ENCODE assay signal across 1 cellular context in the genomic region with DNA sequence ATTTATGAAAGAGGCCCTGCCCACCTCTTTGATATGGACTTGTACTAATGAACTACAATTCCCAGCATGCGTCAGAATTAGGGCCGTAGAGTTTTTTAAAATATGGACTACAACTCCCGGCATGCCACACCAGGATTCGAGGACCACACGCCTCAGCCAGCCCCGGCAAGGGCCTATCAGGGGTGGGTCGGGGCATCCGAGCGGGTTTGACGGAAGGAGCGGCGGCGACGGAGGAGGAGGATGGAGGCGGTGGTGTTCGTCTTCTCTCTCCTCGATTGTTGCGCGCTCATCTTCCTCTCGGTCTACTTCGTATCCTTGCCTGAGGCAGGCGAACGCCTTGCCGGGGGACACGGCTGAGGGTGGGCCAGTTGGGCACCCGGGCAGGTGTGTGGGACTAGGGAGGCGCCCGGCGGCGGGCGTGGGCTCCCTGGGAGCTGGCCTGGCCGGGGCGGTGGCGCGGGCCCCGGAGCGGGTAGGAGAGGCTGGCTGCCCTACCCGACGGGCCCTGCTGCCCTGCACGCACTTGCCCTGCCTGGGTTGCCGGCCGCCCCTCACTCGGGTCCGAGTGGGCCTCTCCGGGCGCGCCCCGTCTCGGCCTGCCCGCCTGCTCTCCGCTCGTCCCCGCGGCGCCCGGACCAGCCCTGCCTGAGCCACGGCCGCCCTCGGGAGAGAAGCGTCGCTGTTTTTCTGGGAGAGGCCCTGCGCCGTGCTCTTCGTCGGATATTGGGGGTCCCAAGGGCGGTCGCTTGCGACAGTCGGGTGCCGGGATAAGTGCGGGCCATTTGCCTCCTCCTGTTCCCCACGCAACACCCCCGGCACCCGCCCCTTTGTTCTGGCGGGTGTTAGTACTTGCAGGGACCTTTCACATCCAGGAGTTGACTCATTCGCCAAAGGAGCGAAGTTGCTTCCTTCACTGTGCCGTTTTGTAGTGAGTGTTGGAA.
TF ChIP-seq lines count a peak whose summit lies in the region.

A gene (plus strand): TSS at position 195 of the 941 bp plus-strand sequence. CDS start 46 bp downstream, at position 241.

TF ChIP-seq in HepG2, 621 proteins besides CTCF, POLR2A, EP300 and RAD21 (continued from another document and continues in another):
- TF ChIP-seq, protein P1, sequence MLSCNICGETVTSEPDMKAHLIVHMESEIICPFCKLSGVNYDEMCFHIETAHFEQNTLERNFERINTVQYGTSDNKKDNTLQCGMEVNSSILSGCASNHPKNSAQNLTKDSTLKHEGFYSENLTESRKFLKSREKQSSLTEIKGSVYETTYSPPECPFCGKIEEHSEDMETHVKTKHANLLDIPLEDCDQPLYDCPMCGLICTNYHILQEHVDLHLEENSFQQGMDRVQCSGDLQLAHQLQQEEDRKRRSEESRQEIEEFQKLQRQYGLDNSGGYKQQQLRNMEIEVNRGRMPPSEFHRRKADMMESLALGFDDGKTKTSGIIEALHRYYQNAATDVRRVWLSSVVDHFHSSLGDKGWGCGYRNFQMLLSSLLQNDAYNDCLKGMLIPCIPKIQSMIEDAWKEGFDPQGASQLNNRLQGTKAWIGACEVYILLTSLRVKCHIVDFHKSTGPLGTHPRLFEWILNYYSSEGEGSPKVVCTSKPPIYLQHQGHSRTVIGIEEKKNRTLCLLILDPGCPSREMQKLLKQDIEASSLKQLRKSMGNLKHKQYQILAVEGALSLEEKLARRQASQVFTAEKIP (CRISPR knock-in tag; IDR thresholded peaks at IDR 0.05; ENCODE audit: borderline replicate concordance) = no peak
- TF ChIP-seq, protein P2, sequence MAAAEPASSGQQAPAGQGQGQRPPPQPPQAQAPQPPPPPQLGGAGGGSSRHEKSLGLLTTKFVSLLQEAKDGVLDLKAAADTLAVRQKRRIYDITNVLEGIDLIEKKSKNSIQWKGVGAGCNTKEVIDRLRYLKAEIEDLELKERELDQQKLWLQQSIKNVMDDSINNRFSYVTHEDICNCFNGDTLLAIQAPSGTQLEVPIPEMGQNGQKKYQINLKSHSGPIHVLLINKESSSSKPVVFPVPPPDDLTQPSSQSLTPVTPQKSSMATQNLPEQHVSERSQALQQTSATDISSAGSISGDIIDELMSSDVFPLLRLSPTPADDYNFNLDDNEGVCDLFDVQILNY (CRISPR knock-in tag; conservative IDR thresholded peaks at IDR 0.05) = no peak
- 0 out of 2 replicates have a peak, but pooled peaks have one; percentile 82 for TF ChIP-seq ZNF510 (CRISPR knock-in tag; IDR thresholded peaks at IDR 0.05; ENCODE audit: low read depth)
- TF ChIP-seq, protein P3, sequence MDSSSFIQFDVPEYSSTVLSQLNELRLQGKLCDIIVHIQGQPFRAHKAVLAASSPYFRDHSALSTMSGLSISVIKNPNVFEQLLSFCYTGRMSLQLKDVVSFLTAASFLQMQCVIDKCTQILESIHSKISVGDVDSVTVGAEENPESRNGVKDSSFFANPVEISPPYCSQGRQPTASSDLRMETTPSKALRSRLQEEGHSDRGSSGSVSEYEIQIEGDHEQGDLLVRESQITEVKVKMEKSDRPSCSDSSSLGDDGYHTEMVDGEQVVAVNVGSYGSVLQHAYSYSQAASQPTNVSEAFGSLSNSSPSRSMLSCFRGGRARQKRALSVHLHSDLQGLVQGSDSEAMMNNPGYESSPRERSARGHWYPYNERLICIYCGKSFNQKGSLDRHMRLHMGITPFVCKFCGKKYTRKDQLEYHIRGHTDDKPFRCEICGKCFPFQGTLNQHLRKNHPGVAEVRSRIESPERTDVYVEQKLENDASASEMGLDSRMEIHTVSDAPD (CRISPR knock-in tag; IDR thresholded peaks at IDR 0.05) = no peak
- TF ChIP-seq, protein P4, sequence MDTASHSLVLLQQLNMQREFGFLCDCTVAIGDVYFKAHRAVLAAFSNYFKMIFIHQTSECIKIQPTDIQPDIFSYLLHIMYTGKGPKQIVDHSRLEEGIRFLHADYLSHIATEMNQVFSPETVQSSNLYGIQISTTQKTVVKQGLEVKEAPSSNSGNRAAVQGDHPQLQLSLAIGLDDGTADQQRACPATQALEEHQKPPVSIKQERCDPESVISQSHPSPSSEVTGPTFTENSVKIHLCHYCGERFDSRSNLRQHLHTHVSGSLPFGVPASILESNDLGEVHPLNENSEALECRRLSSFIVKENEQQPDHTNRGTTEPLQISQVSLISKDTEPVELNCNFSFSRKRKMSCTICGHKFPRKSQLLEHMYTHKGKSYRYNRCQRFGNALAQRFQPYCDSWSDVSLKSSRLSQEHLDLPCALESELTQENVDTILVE (CRISPR knock-in tag; IDR thresholded peaks at IDR 0.05) = no peak; the same call in 1 of the 2 replicates
- TF ChIP-seq HIVEP1 (CRISPR knock-in tag; IDR thresholded peaks at IDR 0.05) = no peak
- no peak for TF ChIP-seq MED8 (CRISPR knock-in tag; IDR thresholded peaks at IDR 0.05; ENCODE audit: insufficient replicate concordance)
- no peak for TF ChIP-seq ZNF629 (CRISPR knock-in tag; conservative IDR thresholded peaks at IDR 0.05)
- TF ChIP-seq, protein P5, sequence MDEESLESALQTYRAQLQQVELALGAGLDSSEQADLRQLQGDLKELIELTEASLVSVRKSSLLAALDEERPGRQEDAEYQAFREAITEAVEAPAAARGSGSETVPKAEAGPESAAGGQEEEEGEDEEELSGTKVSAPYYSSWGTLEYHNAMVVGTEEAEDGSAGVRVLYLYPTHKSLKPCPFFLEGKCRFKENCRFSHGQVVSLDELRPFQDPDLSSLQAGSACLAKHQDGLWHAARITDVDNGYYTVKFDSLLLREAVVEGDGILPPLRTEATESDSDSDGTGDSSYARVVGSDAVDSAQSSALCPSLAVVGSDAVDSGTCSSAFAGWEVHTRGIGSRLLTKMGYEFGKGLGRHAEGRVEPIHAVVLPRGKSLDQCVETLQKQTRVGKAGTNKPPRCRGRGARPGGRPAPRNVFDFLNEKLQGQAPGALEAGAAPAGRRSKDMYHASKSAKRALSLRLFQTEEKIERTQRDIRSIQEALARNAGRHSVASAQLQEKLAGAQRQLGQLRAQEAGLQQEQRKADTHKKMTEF (CRISPR knock-in tag; IDR thresholded peaks at IDR 0.05) = peak; percentile 26; the same call in 1 of the 2 replicates
- no peak for TF ChIP-seq EED (CRISPR knock-in tag; IDR thresholded peaks at IDR 0.05)
- no peak for TF ChIP-seq ZKSCAN8 (CRISPR knock-in tag; IDR thresholded peaks at IDR 0.05; ENCODE audit: borderline replicate concordance)
- no peak for TF ChIP-seq ZMYM2 (CRISPR knock-in tag; IDR thresholded peaks at IDR 0.05)
- no peak for TF ChIP-seq ARID2 (CRISPR knock-in tag; IDR thresholded peaks at IDR 0.05; ENCODE audit: borderline replicate concordance)
- no peak for TF ChIP-seq ZFP36L2 (CRISPR knock-in tag; IDR thresholded peaks at IDR 0.05)
- peak; percentile 29 for TF ChIP-seq MEIS2 (CRISPR knock-in tag; IDR thresholded peaks at IDR 0.05)
- TF ChIP-seq, protein P6, sequence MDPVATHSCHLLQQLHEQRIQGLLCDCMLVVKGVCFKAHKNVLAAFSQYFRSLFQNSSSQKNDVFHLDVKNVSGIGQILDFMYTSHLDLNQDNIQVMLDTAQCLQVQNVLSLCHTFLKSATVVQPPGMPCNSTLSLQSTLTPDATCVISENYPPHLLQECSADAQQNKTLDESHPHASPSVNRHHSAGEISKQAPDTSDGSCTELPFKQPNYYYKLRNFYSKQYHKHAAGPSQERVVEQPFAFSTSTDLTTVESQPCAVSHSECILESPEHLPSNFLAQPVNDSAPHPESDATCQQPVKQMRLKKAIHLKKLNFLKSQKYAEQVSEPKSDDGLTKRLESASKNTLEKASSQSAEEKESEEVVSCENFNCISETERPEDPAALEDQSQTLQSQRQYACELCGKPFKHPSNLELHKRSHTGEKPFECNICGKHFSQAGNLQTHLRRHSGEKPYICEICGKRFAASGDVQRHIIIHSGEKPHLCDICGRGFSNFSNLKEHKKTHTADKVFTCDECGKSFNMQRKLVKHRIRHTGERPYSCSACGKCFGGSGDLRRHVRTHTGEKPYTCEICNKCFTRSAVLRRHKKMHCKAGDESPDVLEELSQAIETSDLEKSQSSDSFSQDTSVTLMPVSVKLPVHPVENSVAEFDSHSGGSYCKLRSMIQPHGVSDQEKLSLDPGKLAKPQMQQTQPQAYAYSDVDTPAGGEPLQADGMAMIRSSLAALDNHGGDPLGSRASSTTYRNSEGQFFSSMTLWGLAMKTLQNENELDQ (CRISPR knock-in tag; IDR thresholded peaks at IDR 0.05; ENCODE audit: borderline replicate concordance) = no peak
- no peak for TF ChIP-seq NAIF1 (CRISPR knock-in tag; IDR thresholded peaks at IDR 0.05; ENCODE audit: borderline replicate concordance)
- TF ChIP-seq, protein P7, sequence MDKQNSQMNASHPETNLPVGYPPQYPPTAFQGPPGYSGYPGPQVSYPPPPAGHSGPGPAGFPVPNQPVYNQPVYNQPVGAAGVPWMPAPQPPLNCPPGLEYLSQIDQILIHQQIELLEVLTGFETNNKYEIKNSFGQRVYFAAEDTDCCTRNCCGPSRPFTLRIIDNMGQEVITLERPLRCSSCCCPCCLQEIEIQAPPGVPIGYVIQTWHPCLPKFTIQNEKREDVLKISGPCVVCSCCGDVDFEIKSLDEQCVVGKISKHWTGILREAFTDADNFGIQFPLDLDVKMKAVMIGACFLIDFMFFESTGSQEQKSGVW (CRISPR knock-in tag; IDR thresholded peaks at IDR 0.05; ENCODE audit: borderline replicate concordance) = no peak
- no peak for TF ChIP-seq MAF1 (CRISPR knock-in tag; IDR thresholded peaks at IDR 0.05; ENCODE audit: borderline replicate concordance)
- no peak for TF ChIP-seq ZNF775 (CRISPR knock-in tag; IDR thresholded peaks at IDR 0.05; ENCODE audit: borderline replicate concordance)
- TF ChIP-seq ELF1 (CRISPR knock-in tag; IDR thresholded peaks at IDR 0.05) = peak; percentile 65
- peak; percentile 49 for TF ChIP-seq DMAP1 (CRISPR knock-in tag; IDR thresholded peaks at IDR 0.05)
- no peak for TF ChIP-seq FLYWCH1 (CRISPR knock-in tag; IDR thresholded peaks at IDR 0.05)
- no peak for TF ChIP-seq POLR2AphosphoS2 (IDR thresholded peaks at IDR 0.05; ENCODE audit: low read depth, low read length)
- TF ChIP-seq SSRP1 (CRISPR knock-in tag; IDR thresholded peaks at IDR 0.05) = no peak
- TF ChIP-seq, protein P8, sequence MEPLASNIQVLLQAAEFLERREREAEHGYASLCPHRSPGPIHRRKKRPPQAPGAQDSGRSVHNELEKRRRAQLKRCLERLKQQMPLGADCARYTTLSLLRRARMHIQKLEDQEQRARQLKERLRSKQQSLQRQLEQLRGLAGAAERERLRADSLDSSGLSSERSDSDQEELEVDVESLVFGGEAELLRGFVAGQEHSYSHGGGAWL (CRISPR knock-in tag; IDR thresholded peaks at IDR 0.05) = no peak
- TF ChIP-seq SUZ12 (IDR thresholded peaks at IDR 0.05; ENCODE audit: low read depth, low read length) = peak; percentile 87
- no peak for TF ChIP-seq ZNF652 (CRISPR knock-in tag; IDR thresholded peaks at IDR 0.05; ENCODE audit: borderline replicate concordance, low read depth)
- no peak for TF ChIP-seq TBX3 (IDR thresholded peaks at IDR 0.05; ENCODE audit: borderline replicate concordance)
- TF ChIP-seq MIER3 (CRISPR knock-in tag; IDR thresholded peaks at IDR 0.05; ENCODE audit: borderline replicate concordance) = peak; percentile 48; the same call in 1 of the 2 replicates
- TF ChIP-seq ZNF468 (CRISPR knock-in tag; IDR thresholded peaks at IDR 0.05) = no peak
- no peak for TF ChIP-seq ZNF776 (CRISPR knock-in tag; IDR thresholded peaks at IDR 0.05)
- TF ChIP-seq ZEB1 (IDR thresholded peaks at IDR 0.05; ENCODE audit: insufficient replicate concordance, low read depth) = no peak
- TF ChIP-seq HDAC1 (CRISPR knock-in tag; IDR thresholded peaks at IDR 0.05) = peak; percentile 77
- TF ChIP-seq, protein P9, sequence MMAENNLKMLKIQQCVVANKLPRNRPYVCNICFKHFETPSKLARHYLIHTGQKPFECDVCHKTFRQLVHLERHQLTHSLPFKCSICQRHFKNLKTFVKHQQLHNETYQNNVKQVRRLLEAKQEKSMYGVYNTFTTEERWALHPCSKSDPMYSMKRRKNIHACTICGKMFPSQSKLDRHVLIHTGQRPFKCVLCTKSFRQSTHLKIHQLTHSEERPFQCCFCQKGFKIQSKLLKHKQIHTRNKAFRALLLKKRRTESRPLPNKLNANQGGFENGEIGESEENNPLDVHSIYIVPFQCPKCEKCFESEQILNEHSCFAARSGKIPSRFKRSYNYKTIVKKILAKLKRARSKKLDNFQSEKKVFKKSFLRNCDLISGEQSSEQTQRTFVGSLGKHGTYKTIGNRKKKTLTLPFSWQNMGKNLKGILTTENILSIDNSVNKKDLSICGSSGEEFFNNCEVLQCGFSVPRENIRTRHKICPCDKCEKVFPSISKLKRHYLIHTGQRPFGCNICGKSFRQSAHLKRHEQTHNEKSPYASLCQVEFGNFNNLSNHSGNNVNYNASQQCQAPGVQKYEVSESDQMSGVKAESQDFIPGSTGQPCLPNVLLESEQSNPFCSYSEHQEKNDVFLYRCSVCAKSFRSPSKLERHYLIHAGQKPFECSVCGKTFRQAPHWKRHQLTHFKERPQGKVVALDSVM (CRISPR knock-in tag; IDR thresholded peaks at IDR 0.05) = no peak
- TF ChIP-seq, protein P10, sequence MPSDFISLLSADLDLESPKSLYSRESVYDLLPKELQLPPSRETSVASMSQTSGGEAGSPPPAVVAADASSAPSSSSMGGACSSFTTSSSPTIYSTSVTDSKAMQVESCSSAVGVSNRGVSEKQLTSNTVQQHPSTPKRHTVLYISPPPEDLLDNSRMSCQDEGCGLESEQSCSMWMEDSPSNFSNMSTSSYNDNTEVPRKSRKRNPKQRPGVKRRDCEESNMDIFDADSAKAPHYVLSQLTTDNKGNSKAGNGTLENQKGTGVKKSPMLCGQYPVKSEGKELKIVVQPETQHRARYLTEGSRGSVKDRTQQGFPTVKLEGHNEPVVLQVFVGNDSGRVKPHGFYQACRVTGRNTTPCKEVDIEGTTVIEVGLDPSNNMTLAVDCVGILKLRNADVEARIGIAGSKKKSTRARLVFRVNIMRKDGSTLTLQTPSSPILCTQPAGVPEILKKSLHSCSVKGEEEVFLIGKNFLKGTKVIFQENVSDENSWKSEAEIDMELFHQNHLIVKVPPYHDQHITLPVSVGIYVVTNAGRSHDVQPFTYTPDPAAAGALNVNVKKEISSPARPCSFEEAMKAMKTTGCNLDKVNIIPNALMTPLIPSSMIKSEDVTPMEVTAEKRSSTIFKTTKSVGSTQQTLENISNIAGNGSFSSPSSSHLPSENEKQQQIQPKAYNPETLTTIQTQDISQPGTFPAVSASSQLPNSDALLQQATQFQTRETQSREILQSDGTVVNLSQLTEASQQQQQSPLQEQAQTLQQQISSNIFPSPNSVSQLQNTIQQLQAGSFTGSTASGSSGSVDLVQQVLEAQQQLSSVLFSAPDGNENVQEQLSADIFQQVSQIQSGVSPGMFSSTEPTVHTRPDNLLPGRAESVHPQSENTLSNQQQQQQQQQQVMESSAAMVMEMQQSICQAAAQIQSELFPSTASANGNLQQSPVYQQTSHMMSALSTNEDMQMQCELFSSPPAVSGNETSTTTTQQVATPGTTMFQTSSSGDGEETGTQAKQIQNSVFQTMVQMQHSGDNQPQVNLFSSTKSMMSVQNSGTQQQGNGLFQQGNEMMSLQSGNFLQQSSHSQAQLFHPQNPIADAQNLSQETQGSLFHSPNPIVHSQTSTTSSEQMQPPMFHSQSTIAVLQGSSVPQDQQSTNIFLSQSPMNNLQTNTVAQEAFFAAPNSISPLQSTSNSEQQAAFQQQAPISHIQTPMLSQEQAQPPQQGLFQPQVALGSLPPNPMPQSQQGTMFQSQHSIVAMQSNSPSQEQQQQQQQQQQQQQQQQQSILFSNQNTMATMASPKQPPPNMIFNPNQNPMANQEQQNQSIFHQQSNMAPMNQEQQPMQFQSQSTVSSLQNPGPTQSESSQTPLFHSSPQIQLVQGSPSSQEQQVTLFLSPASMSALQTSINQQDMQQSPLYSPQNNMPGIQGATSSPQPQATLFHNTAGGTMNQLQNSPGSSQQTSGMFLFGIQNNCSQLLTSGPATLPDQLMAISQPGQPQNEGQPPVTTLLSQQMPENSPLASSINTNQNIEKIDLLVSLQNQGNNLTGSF (CRISPR knock-in tag; IDR thresholded peaks at IDR 0.05) = peak; percentile 51
- no peak for TF ChIP-seq ADNP (CRISPR knock-in tag; IDR thresholded peaks at IDR 0.05)
- TF ChIP-seq IKZF4 (CRISPR knock-in tag; IDR thresholded peaks at IDR 0.05; ENCODE audit: borderline replicate concordance, low read depth, not compliant biosample characterization) = peak; percentile 55
